In the genomic region with DNA sequence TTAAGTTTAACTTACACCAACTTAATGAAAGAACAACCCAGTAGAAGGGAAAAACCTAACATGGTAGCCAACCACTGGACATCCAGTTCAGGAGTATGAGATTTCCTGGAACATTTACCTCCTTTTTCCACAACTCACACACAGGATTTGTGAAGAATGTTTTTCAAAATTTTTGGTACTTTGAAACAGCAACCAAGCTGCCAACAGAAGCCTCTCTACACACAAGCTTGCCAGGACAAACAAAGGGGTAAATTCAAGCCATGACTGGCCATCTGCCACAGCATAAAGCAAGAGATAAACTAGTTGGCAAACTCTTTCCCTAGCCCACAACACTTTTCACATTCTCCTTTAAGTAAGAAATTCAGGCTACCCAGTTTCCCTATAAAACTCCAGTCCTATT, we compare ENCODE assay signal across 2 cellular contexts.
TF ChIP-seq lines count a peak whose summit lies in the region.

No MANE protein-coding gene starts in this region.

TF ChIP-seq in liver, 16 proteins besides CTCF, POLR2A, EP300 and RAD21 (continued from another document):
- TF ChIP-seq, protein P1, sequence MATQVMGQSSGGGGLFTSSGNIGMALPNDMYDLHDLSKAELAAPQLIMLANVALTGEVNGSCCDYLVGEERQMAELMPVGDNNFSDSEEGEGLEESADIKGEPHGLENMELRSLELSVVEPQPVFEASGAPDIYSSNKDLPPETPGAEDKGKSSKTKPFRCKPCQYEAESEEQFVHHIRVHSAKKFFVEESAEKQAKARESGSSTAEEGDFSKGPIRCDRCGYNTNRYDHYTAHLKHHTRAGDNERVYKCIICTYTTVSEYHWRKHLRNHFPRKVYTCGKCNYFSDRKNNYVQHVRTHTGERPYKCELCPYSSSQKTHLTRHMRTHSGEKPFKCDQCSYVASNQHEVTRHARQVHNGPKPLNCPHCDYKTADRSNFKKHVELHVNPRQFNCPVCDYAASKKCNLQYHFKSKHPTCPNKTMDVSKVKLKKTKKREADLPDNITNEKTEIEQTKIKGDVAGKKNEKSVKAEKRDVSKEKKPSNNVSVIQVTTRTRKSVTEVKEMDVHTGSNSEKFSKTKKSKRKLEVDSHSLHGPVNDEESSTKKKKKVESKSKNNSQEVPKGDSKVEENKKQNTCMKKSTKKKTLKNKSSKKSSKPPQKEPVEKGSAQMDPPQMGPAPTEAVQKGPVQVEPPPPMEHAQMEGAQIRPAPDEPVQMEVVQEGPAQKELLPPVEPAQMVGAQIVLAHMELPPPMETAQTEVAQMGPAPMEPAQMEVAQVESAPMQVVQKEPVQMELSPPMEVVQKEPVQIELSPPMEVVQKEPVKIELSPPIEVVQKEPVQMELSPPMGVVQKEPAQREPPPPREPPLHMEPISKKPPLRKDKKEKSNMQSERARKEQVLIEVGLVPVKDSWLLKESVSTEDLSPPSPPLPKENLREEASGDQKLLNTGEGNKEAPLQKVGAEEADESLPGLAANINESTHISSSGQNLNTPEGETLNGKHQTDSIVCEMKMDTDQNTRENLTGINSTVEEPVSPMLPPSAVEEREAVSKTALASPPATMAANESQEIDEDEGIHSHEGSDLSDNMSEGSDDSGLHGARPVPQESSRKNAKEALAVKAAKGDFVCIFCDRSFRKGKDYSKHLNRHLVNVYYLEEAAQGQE (IDR thresholded peaks at IDR 0.05): no peak
- TF ChIP-seq HNF4G (IDR thresholded peaks at IDR 0.05) (no peak), TAF1 (conservative IDR thresholded peaks at IDR 0.05) (no peak), ZBTB33 (IDR thresholded peaks at IDR 0.05) (no peak), JUND (IDR thresholded peaks at IDR 0.05) (peak in 1 of 2 donors; percentile 24), SP1 (IDR thresholded peaks at IDR 0.05) (peak; percentile 32), FOXA2 (IDR thresholded peaks at IDR 0.05) (peak; percentile 35), NR2F2 (IDR thresholded peaks at IDR 0.05) (no peak), FOXA1 (IDR thresholded peaks at IDR 0.05) (no peak), EGR1 (IDR thresholded peaks at IDR 0.05; ENCODE audit: low read depth in 2 of 2) (peak in 1 of 2 donors; percentile 49), YY1 (IDR thresholded peaks at IDR 0.05) (peak; percentile 57), HNF4A (conservative IDR thresholded peaks at IDR 0.05) (peak; percentile 63 to 66), GABPA (IDR thresholded peaks at IDR 0.05 in 1 of 2, conservative IDR thresholded peaks at IDR 0.05 in 1 of 2) (no peak)
- TF ChIP-seq, protein P2, sequence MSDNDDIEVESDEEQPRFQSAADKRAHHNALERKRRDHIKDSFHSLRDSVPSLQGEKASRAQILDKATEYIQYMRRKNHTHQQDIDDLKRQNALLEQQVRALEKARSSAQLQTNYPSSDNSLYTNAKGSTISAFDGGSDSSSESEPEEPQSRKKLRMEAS (IDR thresholded peaks at IDR 0.05): no peak
- TF ChIP-seq, protein P3, sequence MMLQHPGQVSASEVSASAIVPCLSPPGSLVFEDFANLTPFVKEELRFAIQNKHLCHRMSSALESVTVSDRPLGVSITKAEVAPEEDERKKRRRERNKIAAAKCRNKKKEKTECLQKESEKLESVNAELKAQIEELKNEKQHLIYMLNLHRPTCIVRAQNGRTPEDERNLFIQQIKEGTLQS (IDR thresholded peaks at IDR 0.05): no peak

TF ChIP-seq in HepG2, 621 proteins besides CTCF, POLR2A, EP300 and RAD21:
- TF ChIP-seq, protein P4, sequence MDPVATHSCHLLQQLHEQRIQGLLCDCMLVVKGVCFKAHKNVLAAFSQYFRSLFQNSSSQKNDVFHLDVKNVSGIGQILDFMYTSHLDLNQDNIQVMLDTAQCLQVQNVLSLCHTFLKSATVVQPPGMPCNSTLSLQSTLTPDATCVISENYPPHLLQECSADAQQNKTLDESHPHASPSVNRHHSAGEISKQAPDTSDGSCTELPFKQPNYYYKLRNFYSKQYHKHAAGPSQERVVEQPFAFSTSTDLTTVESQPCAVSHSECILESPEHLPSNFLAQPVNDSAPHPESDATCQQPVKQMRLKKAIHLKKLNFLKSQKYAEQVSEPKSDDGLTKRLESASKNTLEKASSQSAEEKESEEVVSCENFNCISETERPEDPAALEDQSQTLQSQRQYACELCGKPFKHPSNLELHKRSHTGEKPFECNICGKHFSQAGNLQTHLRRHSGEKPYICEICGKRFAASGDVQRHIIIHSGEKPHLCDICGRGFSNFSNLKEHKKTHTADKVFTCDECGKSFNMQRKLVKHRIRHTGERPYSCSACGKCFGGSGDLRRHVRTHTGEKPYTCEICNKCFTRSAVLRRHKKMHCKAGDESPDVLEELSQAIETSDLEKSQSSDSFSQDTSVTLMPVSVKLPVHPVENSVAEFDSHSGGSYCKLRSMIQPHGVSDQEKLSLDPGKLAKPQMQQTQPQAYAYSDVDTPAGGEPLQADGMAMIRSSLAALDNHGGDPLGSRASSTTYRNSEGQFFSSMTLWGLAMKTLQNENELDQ (CRISPR knock-in tag; IDR thresholded peaks at IDR 0.05; ENCODE audit: borderline replicate concordance): no peak
- TF ChIP-seq EHMT2 (IDR thresholded peaks at IDR 0.05; ENCODE audit: borderline replicate concordance, low read depth, low read length) (no peak), ZNF318 (CRISPR knock-in tag; IDR thresholded peaks at IDR 0.05) (no peak), KAT8 (CRISPR knock-in tag; IDR thresholded peaks at IDR 0.05) (no peak), MAFF (IDR thresholded peaks at IDR 0.05; ENCODE audit: low read depth, low read length) (no peak), ZNF513 (CRISPR knock-in tag; conservative IDR thresholded peaks at IDR 0.05) (no peak), TCF12 (IDR thresholded peaks at IDR 0.05) (no peak), TCF12 (CRISPR knock-in tag; IDR thresholded peaks at IDR 0.05) (no peak)
- TF ChIP-seq, protein P5, sequence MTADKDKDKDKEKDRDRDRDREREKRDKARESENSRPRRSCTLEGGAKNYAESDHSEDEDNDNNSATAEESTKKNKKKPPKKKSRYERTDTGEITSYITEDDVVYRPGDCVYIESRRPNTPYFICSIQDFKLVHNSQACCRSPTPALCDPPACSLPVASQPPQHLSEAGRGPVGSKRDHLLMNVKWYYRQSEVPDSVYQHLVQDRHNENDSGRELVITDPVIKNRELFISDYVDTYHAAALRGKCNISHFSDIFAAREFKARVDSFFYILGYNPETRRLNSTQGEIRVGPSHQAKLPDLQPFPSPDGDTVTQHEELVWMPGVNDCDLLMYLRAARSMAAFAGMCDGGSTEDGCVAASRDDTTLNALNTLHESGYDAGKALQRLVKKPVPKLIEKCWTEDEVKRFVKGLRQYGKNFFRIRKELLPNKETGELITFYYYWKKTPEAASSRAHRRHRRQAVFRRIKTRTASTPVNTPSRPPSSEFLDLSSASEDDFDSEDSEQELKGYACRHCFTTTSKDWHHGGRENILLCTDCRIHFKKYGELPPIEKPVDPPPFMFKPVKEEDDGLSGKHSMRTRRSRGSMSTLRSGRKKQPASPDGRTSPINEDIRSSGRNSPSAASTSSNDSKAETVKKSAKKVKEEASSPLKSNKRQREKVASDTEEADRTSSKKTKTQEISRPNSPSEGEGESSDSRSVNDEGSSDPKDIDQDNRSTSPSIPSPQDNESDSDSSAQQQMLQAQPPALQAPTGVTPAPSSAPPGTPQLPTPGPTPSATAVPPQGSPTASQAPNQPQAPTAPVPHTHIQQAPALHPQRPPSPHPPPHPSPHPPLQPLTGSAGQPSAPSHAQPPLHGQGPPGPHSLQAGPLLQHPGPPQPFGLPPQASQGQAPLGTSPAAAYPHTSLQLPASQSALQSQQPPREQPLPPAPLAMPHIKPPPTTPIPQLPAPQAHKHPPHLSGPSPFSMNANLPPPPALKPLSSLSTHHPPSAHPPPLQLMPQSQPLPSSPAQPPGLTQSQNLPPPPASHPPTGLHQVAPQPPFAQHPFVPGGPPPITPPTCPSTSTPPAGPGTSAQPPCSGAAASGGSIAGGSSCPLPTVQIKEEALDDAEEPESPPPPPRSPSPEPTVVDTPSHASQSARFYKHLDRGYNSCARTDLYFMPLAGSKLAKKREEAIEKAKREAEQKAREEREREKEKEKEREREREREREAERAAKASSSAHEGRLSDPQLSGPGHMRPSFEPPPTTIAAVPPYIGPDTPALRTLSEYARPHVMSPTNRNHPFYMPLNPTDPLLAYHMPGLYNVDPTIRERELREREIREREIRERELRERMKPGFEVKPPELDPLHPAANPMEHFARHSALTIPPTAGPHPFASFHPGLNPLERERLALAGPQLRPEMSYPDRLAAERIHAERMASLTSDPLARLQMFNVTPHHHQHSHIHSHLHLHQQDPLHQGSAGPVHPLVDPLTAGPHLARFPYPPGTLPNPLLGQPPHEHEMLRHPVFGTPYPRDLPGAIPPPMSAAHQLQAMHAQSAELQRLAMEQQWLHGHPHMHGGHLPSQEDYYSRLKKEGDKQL (CRISPR knock-in tag; IDR thresholded peaks at IDR 0.05; ENCODE audit: low read depth): no peak
- TF ChIP-seq, protein P6, sequence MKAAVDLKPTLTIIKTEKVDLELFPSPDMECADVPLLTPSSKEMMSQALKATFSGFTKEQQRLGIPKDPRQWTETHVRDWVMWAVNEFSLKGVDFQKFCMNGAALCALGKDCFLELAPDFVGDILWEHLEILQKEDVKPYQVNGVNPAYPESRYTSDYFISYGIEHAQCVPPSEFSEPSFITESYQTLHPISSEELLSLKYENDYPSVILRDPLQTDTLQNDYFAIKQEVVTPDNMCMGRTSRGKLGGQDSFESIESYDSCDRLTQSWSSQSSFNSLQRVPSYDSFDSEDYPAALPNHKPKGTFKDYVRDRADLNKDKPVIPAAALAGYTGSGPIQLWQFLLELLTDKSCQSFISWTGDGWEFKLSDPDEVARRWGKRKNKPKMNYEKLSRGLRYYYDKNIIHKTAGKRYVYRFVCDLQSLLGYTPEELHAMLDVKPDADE (CRISPR knock-in tag; IDR thresholded peaks at IDR 0.05): no peak
